ENCODE assay signal across 13 cellular contexts in the genomic region with DNA sequence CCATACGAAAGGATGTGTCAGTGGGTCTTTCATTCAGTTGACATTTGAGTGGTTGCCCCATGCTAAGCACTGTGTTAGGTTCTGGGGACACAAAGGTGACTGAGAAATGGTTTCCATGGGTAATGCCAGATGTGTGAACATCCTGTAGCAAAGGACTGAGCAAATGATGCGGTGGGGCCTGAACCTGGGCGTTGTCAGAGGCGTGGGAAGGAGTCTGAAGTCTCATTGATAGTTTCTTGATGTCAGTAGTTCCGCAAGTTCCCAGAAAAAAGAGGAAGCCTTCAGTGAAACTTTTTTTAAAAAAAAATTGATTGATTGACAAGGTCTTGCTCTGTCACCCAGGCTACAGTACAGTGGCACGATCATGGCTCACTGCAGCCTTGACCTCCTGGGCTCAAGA. TPM values are rescaled to one million over a fixed set of nuclear protein-coding genes. Genes with fewer than 3 reads are reported as not detected.
DNase-seq lines count a peak whose midpoint lies in the region; ATAC-seq, FAIRE-seq and TF ChIP-seq lines count a peak whose summit lies in the region.
"Had no signal": no experiment of that assay in that cellular context is flagged by ENCODE, and none has a peak within 500 bp of the region (broad histone marks: within the 10 kb centered on the region; RNA-seq: fewer than 3 reads in every experiment).

No MANE protein-coding gene starts in this region.

- H3K9me3 ChIP-seq in CD8-positive, alpha-beta T cell (ENCODE audit: low read length), result no peaks in the 10 kb centered on the region
- H3K9me3 ChIP-seq: tibial nerve had no signal

- H3K4me3 ChIP-seq in CD8-positive, alpha-beta T cell (ENCODE audit: low read depth, low read length), result no peak overlapping the region
- H3K4me3 ChIP-seq: skin epidermis, tibial nerve had no signal

- H3K27me3 ChIP-seq in CD8-positive, alpha-beta T cell (ENCODE audit: insufficient read depth, low read length), result no peaks in the 10 kb centered on the region
- H3K27me3 ChIP-seq: tibial nerve had no signal

- DNase-seq in GM19239 (ENCODE audit: insufficient read length, low spot score), result no peak
- peak; percentile 93 for DNase-seq in OCI-M1 (lab: John Stamatoyannopoulos, UW)
- no peak for DNase-seq in nephron progenitor cell
- no peak for DNase-seq in ACHN
- no peak for DNase-seq in CD8-positive, alpha-beta T cell
- DNase-seq in stimulated activated CD4-positive, alpha-beta T cell treated with anti-CD3 and anti-CD28 coated beads, Interleukin-4, amount 100 ng/mL, for 24 hours, result no peak
- no peak for DNase-seq in iPS-NIHi11 (ENCODE audit: low spot score)
- DNase-seq: activated CD8-positive, alpha-beta memory T cell treated with anti-CD3 and anti-CD28 coated beads, Interleukin-2, amount 50 U/mL, for 4 hours; islet precursor cell had no signal

- H3K36me3 Mint-ChIP-seq in nephron progenitor cell (ENCODE audit: low read depth), result peaks cover 5% of the 10 kb centered on the region
- no peaks in the 10 kb centered on the region for H3K36me3 Mint-ChIP-seq in CD8-positive, alpha-beta T cell

- no peak overlapping the region for H3K27ac ChIP-seq in CD8-positive, alpha-beta T cell (ENCODE audit: low read depth, low read length)
- H3K27ac ChIP-seq: tibial nerve had no signal

- peak; percentile 28 for FAIRE-seq in GM19239 (lab: Jason Lieb, UNC)
- FAIRE-seq: RCC 7860 had no signal

- peaks cover 77% of the 10 kb centered on the region for H3K4me1 Mint-ChIP-seq in nephron progenitor cell
- peaks cover 33% of the 10 kb centered on the region for H3K4me1 Mint-ChIP-seq in CD8-positive, alpha-beta T cell (ENCODE audit: low read depth)

- H3K27ac Mint-ChIP-seq in nephron progenitor cell, result peak overlapping the region; percentile 91
- H3K27ac Mint-ChIP-seq in CD8-positive, alpha-beta T cell, result no peak overlapping the region

- peak; percentile 41 for ATAC-seq in HG02884 (IDR thresholded peaks at IDR 0.05; ENCODE audit: unreplicated experiment)
- no peak for ATAC-seq in CD8-positive, alpha-beta T cell

- H3K9me3 Mint-ChIP-seq in nephron progenitor cell, result no peaks in the 10 kb centered on the region
- no peaks in the 10 kb centered on the region for H3K9me3 Mint-ChIP-seq in CD8-positive, alpha-beta T cell

- intact Hi-C loops in CD8-positive, alpha-beta T cell (cut with DNase I, micrococcal nuclease), result no loop called here

- no peaks in the 10 kb centered on the region for H3K27me3 Mint-ChIP-seq in nephron progenitor cell (ENCODE audit: low read depth, poor library complexity)
- H3K27me3 Mint-ChIP-seq in CD8-positive, alpha-beta T cell (ENCODE audit: low read depth), result no peaks in the 10 kb centered on the region

- H3K4me3 Mint-ChIP-seq in nephron progenitor cell, result no peak overlapping the region
- H3K4me3 Mint-ChIP-seq in CD8-positive, alpha-beta T cell, result no peak overlapping the region

- peaks cover 12% of the 10 kb centered on the region for H3K4me1 ChIP-seq in CD8-positive, alpha-beta T cell (ENCODE audit: insufficient read depth, low read length)

- no peak for TF ChIP-seq CTCF in nephron progenitor cell (IDR thresholded peaks at IDR 0.05)
- no peak for TF ChIP-seq CTCF in CD8-positive, alpha-beta T cell (IDR thresholded peaks at IDR 0.05)

- POLR2A ChIA-PET in CD8-positive, alpha-beta T cell (lab: Charles Lee), result no interaction called here

- in situ Hi-C loops in ACHN (cut with HindIII; ENCODE audit: low pct_ligation_motif_present, low pct_unique_long_range_greater_than_20kb, low sequenced_read_pairs), result no loop called here

- CTCF ChIA-PET in CD8-positive, alpha-beta T cell (lab: Charles Lee), result interaction anchor here (0.9 to 1.3 kb wide), 2 partner anchors 15 to 20 kb away, joined by 3 to 4 read pairs; no protein-coding TSS in a partner anchor

- H3K36me3 ChIP-seq in CD8-positive, alpha-beta T cell (ENCODE audit: insufficient read depth, low read length), result no peaks in the 10 kb centered on the region
- H3K36me3 ChIP-seq: tibial nerve had no signal

RNA-seq across cellular contexts. Expression of a gene that starts 56.9 kb away (rescaled TPM):
- total RNA-seq in CD8-positive, alpha-beta T cell, result 10 to 100 TPM; 10.1 to 10.6 TPM
